13 cellular contexts compared by ENCODE assay signal in the genomic region with DNA sequence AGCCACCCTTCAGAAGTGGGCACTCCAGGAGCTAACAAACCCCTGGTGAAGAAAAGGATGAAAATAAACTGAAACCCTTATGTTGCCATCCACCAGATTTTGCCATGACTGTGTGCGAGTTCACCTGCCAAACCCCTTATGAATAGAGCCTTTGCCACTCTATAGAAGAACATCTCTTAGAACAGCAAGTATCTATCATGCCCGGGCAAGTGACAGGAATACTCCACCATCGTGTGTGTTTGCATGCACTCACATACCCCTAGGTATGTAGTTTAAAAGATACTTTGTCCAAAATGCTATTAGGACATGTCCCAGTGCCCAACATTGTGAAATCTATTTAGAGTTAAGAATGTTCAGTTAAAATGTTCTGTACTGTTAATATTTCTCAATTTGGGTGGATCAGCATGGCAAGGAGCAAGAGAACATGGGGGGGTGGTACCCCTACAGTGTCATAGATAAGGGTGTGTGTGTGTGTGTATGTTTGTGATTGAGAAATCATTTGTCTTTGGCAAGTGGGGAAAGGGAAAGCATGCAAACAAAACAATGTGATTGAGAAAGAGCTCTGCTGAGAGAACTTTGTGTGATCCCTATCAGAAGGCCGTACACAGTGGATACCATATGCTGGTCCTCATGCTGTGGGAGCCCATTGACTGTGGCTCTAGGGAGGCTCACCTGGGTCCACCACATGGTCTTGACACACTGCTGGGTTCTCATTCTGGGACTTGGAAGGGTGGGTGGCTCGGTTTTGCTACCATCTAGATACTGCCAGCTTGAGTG.
DNase-seq lines count a peak whose midpoint lies in the region; ATAC-seq, FAIRE-seq and TF ChIP-seq lines count a peak whose summit lies in the region.
"Had no signal": no experiment of that assay in that cellular context is flagged by ENCODE, and none has a peak within 500 bp of the region (broad histone marks: within the 10 kb centered on the region; RNA-seq: fewer than 3 reads in every experiment).

No MANE protein-coding gene starts in this region.

- CTCF ChIA-PET in HepG2 (lab: Yijun Ruan, JAX; ENCODE audit: low intra/inter-chr PET ratio, low total read pairs): no interaction called here

- H3K27ac ChIP-seq in GM23248 (no peak overlapping the region), caudate nucleus (ENCODE audit: low read depth, low read length) (peak overlapping the region; percentile 5), HepG2 (ENCODE audit: extremely low read length, insufficient read depth, low read length) (no peak overlapping the region), stomach (peak overlapping the region; percentile 70 to 99 (median 95)), Karpas-422 (ENCODE audit: low read length) (no peak overlapping the region), GM23338 (ENCODE audit: low read depth) (no peak overlapping the region)

- no peaks in the 10 kb centered on the region for H3K27me3 Mint-ChIP-seq in GM23338 (ENCODE audit: insufficient read depth, low read depth, poor library complexity)
- H3K27me3 Mint-ChIP-seq: activated CD4-positive, alpha-beta memory T cell treated with anti-CD3 and anti-CD28 coated beads for 36 hours had no signal

- H3K4me3 ChIP-seq in GM23248: no peak overlapping the region
- no peak overlapping the region for H3K4me3 ChIP-seq in HepG2 (replicated peaks in 1 of 3; ENCODE audit: insufficient read depth in 1 of 3, low read depth in 2 of 3, low read length in 3 of 3)
- H3K4me3 ChIP-seq in stomach: no peak overlapping the region
- no peak overlapping the region for H3K4me3 ChIP-seq in Karpas-422 (ENCODE audit: low read length)
- no peak overlapping the region for H3K4me3 ChIP-seq in GM23338

- H3K4me3 Mint-ChIP-seq in GM23338: no peak overlapping the region
- H3K4me3 Mint-ChIP-seq: activated CD4-positive, alpha-beta memory T cell treated with anti-CD3 and anti-CD28 coated beads for 36 hours; nephron had no signal

- H3K4me1 ChIP-seq in GM23248 (ENCODE audit: insufficient read depth) (0 out of 2 replicates have a peak, but pooled peaks cover 8% of the 10 kb centered on the region), HepG2 (ENCODE audit: insufficient read depth, low read length) (peaks cover 11% of the 10 kb centered on the region), stomach (peaks cover 73 to 100% (median 90%) of the 10 kb centered on the region in 4 donors), Karpas-422 (ENCODE audit: low read length) (peaks cover 3% of the 10 kb centered on the region), GM23338 (ENCODE audit: insufficient read depth) (peaks cover under 1% of the 10 kb centered on the region; the same call in 1 of the 2 replicates)

- no peaks in the 10 kb centered on the region; the same call in 2 of the 3 replicates for H3K36me3 Mint-ChIP-seq in GM23338 (ENCODE audit: low read depth)
- H3K36me3 Mint-ChIP-seq: activated CD4-positive, alpha-beta memory T cell treated with anti-CD3 and anti-CD28 coated beads for 36 hours had no signal

- H3K9me3 ChIP-seq in GM23248 (ENCODE audit: low read depth) (no peaks in the 10 kb centered on the region), HepG2 (ENCODE audit: low read length) (no peaks in the 10 kb centered on the region), stomach (no peaks in the 10 kb centered on the region), Karpas-422 (ENCODE audit: low read length) (no peaks in the 10 kb centered on the region)

- H3K79me2 ChIP-seq in GM23248 (ENCODE audit: insufficient read depth) (no peaks in the 10 kb centered on the region), HepG2 (ENCODE audit: insufficient read depth, low read length) (no peaks in the 10 kb centered on the region), Karpas-422 (ENCODE audit: low read length) (no peaks in the 10 kb centered on the region), GM23338 (replicated peaks; ENCODE audit: insufficient read depth) (no peaks in the 10 kb centered on the region)

- DNase-seq in GM23248: peak; percentile 60
- DNase-seq in caudate nucleus (lab: John Stamatoyannopoulos, UW): no peak
- DNase-seq in HepG2 (ENCODE audit: low spot score): peak; percentile 30
- no peak for DNase-seq in stomach
- DNase-seq in Karpas-422: no peak
- no peak for DNase-seq in RKO (ENCODE audit: low spot score)
- no peak for DNase-seq in GM23338 (ENCODE audit: low spot score)
- DNase-seq: activated CD4-positive, alpha-beta memory T cell treated with anti-CD3 and anti-CD28 coated beads for 36 hours; NCI-H2029; SHP77 had no signal

- FAIRE-seq in HepG2 (lab: Jason Lieb, UNC): no peak
- FAIRE-seq: astrocyte had no signal

- TF ChIP-seq RAD21 in HepG2 (CRISPR knock-in tag; IDR thresholded peaks at IDR 0.05): no peak

- H2AFZ ChIP-seq in GM23248 (no peak overlapping the region), HepG2 (ENCODE audit: low read length) (no peak overlapping the region), Karpas-422 (ENCODE audit: low read length) (no peak overlapping the region), GM23338 (no peak overlapping the region)

- no peak overlapping the region for H3K27ac Mint-ChIP-seq in GM23338
- H3K27ac Mint-ChIP-seq: activated CD4-positive, alpha-beta memory T cell treated with anti-CD3 and anti-CD28 coated beads for 36 hours had no signal

- ATAC-seq in HepG2: peak; percentile 78
- no peak for ATAC-seq in GM19395 (IDR thresholded peaks at IDR 0.05; ENCODE audit: unreplicated experiment)
- ATAC-seq in GM23338: no peak

- BruUV-seq in HepG2 (replicated peaks; lab: Mats Ljungman, UMichigan): no TSS peak

- intact Hi-C loops in HepG2 (cut with micrococcal nuclease; ENCODE audit: unreplicated experiment) (no loop called here), stomach (cut with DNase I; ENCODE audit: low total_unique reads) (no loop called here)

- H3K9ac ChIP-seq in GM23248 (no peak overlapping the region), HepG2 (ENCODE audit: insufficient read depth, low read depth, low read length) (no peak overlapping the region), Karpas-422 (ENCODE audit: low read length) (no peak overlapping the region)

- in situ Hi-C loops in GM23248 (cut with MboI): no loop called here
- in situ Hi-C loops in HepG2 (cut with HindIII; ENCODE audit: extremely low pct_ligation_motif_present, low pct_unique_long_range_greater_than_20kb): no loop called here

- TF ChIP-seq POLR2A in HepG2 (IDR thresholded peaks at IDR 0.05; ENCODE audit: insufficient read depth in 1 of 2, low read depth in 2 of 2, low read length in 2 of 2): no peak
- no peak for TF ChIP-seq POLR2A in stomach (IDR thresholded peaks at IDR 0.05)

- TF ChIP-seq CTCF in HepG2 (CRISPR knock-in tag; IDR thresholded peaks at IDR 0.05): no peak
- no peak for TF ChIP-seq CTCF in stomach (IDR thresholded peaks at IDR 0.05)
- TF ChIP-seq CTCF in GM23338 (conservative IDR thresholded peaks at IDR 0.05; ENCODE audit: low read depth in 2 of 2): no peak

- no peak overlapping the region for H3K4me2 ChIP-seq in GM23248 (ENCODE audit: unreplicated experiment)
- H3K4me2 ChIP-seq in HepG2 (ENCODE audit: low read depth, low read length): no peak overlapping the region
- no peak overlapping the region for H3K4me2 ChIP-seq in Karpas-422 (ENCODE audit: low read depth, low read length, poor library complexity, severe bottlenecking)
- no peak overlapping the region for H3K4me2 ChIP-seq in GM23338

- TF ChIP-seq EP300 in HepG2 (IDR thresholded peaks at IDR 0.05; ENCODE audit: low read depth in 2 of 2, low read length in 2 of 2) (no peak), HepG2 (CRISPR knock-in tag; IDR thresholded peaks at IDR 0.05; ENCODE audit: borderline replicate concordance) (no peak), stomach (IDR thresholded peaks at IDR 0.05) (peak; percentile 97)

- H3K9me2 ChIP-seq in GM23248 (ENCODE audit: insufficient read depth) (no peaks in the 10 kb centered on the region), Karpas-422 (replicated peaks; ENCODE audit: insufficient read depth, low read length) (no peaks in the 10 kb centered on the region), GM23338 (ENCODE audit: insufficient read depth) (peaks cover 23% of the 10 kb centered on the region)

- H3K36me3 ChIP-seq in GM23248 (ENCODE audit: low read depth) (no peaks in the 10 kb centered on the region), HepG2 (replicated peaks in 1 of 2; ENCODE audit: control insufficient read depth in 1 of 2, insufficient read depth in 2 of 2, low read length in 2 of 2) (no peaks in the 10 kb centered on the region), stomach (peaks cover 11 to 33% (median 30%) of the 10 kb centered on the region in 4 donors), Karpas-422 (ENCODE audit: insufficient read depth, low read length) (no peaks in the 10 kb centered on the region), GM23338 (ENCODE audit: insufficient read depth) (no peaks in the 10 kb centered on the region)

- H3K27me3 ChIP-seq in GM23248 (replicated peaks; ENCODE audit: insufficient read depth): peaks cover 23% of the 10 kb centered on the region
- peaks cover 0 to 4% of the 10 kb centered on the region in 2 experiments; a peak in 1 of 5 replicates for H3K27me3 ChIP-seq in HepG2 (ENCODE audit: control insufficient read depth in 1 of 2, insufficient read depth in 2 of 2, low read length in 2 of 2)
- H3K27me3 ChIP-seq in stomach: no peaks in the 10 kb centered on the region
- no peaks in the 10 kb centered on the region for H3K27me3 ChIP-seq in Karpas-422 (ENCODE audit: low read length)
- no peaks in the 10 kb centered on the region for H3K27me3 ChIP-seq in GM23338 (ENCODE audit: insufficient read depth)

- H3F3A ChIP-seq in GM23248 (ENCODE audit: insufficient read depth) (no peaks in the 10 kb centered on the region), GM23338 (replicated peaks; ENCODE audit: low read depth) (no peaks in the 10 kb centered on the region)

- H3K4me1 Mint-ChIP-seq in GM23338: 0 out of 3 replicates have a peak, but pooled peaks cover under 1% of the 10 kb centered on the region

- POLR2A ChIA-PET in HepG2 (lab: Yijun Ruan, JAX): no interaction called here

- H3K9me3 Mint-ChIP-seq in GM23338: no peaks in the 10 kb centered on the region
- H3K9me3 Mint-ChIP-seq: activated CD4-positive, alpha-beta memory T cell treated with anti-CD3 and anti-CD28 coated beads for 36 hours; nephron had no signal

- WGBS in GM23248 (ENCODE audit: low coverage in 1 of 2, low lambda C conversion rate in 2 of 2, missing lambda C conversion rate in 2 of 2), 2 experiments: 42 to 44% methylated on average over 5 of the region's 5 CpGs
- WGBS in HepG2 (ENCODE audit: low lambda C conversion rate): 22% methylated on average over 5 of the region's 5 CpGs
- 70 to 86% (median 82%) methylated on average over 5 of the region's 5 CpGs for WGBS in stomach, 5 donors

- H4K20me1 ChIP-seq in GM23248 (ENCODE audit: insufficient read depth) (no peaks in the 10 kb centered on the region), HepG2 (ENCODE audit: insufficient read depth, low read length) (no peaks in the 10 kb centered on the region), Karpas-422 (ENCODE audit: insufficient read depth, low read depth, low read length) (no peaks in the 10 kb centered on the region), GM23338 (replicated peaks; ENCODE audit: insufficient read depth) (no peaks in the 10 kb centered on the region)

TF ChIP-seq in HepG2, 621 proteins besides CTCF, POLR2A, EP300 and RAD21 (continues in another document):
- peak; percentile 22; the same call in 1 of the 2 replicates for TF ChIP-seq FOXJ3 (CRISPR knock-in tag; IDR thresholded peaks at IDR 0.05; ENCODE audit: borderline replicate concordance)

TF ChIP-seq in GM23338, 12 proteins besides CTCF, POLR2A, EP300 and RAD21:
- no peak for TF ChIP-seq STAT1 (IDR thresholded peaks at IDR 0.05; ENCODE audit: unreplicated experiment)

Comparison
In these comparisons a context has a peak if more than half of its experiments do, and no peak if none do; other contexts are left out.
1. DNase-seq: peak in GM23248 (single experiment) and HepG2 (single experiment); none in caudate nucleus (0 of 61), stomach (single experiment), Karpas-422 (single experiment), RKO (single experiment) and GM23338 (single experiment).
2. H3K27ac ChIP-seq: peak in caudate nucleus (single experiment) and stomach (5 of 5); none in GM23248 (single experiment), HepG2 (single experiment), Karpas-422 (single experiment) and GM23338 (single experiment).